1 cellular context compared by ENCODE assay signal in the genomic region with DNA sequence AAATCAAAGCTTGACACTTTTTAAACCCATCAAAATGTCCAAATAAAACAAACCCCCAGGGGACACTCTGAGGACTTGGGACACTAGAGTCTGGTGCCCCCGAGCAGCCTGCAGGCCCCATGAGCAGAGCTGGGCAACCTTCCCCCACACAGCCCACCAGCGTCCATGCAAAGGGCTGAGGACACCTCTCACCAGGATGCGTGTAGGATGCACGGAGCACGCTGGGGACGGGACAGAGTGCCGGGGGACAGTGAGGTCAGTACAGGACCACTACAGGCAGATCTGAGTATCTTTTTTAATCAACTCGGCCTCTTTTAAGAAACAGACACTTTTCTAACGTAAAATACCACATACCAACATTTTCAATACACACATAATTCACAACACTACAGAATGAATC.
TF ChIP-seq lines count a peak whose summit lies in the region.

No MANE protein-coding gene starts in this region.

TF ChIP-seq in SK-N-SH, 30 proteins besides CTCF, POLR2A, EP300 and RAD21 (continued from another document):
- TF ChIP-seq, protein P1, sequence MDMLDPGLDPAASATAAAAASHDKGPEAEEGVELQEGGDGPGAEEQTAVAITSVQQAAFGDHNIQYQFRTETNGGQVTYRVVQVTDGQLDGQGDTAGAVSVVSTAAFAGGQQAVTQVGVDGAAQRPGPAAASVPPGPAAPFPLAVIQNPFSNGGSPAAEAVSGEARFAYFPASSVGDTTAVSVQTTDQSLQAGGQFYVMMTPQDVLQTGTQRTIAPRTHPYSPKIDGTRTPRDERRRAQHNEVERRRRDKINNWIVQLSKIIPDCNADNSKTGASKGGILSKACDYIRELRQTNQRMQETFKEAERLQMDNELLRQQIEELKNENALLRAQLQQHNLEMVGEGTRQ (IDR thresholded peaks at IDR 0.05; ENCODE audit: borderline replicate concordance, low read depth, low read length): no peak
- TF ChIP-seq, protein P2, sequence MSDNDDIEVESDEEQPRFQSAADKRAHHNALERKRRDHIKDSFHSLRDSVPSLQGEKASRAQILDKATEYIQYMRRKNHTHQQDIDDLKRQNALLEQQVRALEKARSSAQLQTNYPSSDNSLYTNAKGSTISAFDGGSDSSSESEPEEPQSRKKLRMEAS (IDR thresholded peaks at IDR 0.05; ENCODE audit: low read depth): no peak
- TF ChIP-seq RFX5 (IDR thresholded peaks at IDR 0.05; ENCODE audit: low read length): no peak
- TF ChIP-seq ELF1 (IDR thresholded peaks at IDR 0.05): no peak
- TF ChIP-seq TEAD4 (IDR thresholded peaks at IDR 0.05; ENCODE audit: borderline replicate concordance, insufficient read depth): no peak
- TF ChIP-seq, protein P3, sequence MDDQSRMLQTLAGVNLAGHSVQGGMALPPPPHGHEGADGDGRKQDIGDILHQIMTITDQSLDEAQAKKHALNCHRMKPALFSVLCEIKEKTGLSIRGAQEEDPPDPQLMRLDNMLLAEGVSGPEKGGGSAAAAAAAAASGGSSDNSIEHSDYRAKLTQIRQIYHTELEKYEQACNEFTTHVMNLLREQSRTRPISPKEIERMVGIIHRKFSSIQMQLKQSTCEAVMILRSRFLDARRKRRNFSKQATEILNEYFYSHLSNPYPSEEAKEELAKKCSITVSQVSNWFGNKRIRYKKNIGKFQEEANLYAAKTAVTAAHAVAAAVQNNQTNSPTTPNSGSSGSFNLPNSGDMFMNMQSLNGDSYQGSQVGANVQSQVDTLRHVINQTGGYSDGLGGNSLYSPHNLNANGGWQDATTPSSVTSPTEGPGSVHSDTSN (IDR thresholded peaks at IDR 0.05): no peak
- no peak for TF ChIP-seq FOXM1 (IDR thresholded peaks at IDR 0.05; ENCODE audit: low read depth)
